ENCODE assay signal across 8 cellular contexts in genomic region chr17:82449136-82449882, GRCh38. TPM values are rescaled to one million over a fixed set of nuclear protein-coding genes. Genes with fewer than 3 reads are reported as not detected.
A peak's percentile ranks its signal among the peaks of the same experiment; 100 is the strongest.
DNase-seq lines count a peak whose midpoint lies in the region; ATAC-seq and TF ChIP-seq lines count a peak whose summit lies in the region.

No MANE protein-coding gene starts in this region.

- TF ChIP-seq CTCF in Calu3 (IDR thresholded peaks at IDR 0.05; ENCODE audit: unreplicated experiment) (no peak), Loucy (conservative IDR thresholded peaks at IDR 0.05; ENCODE audit: low read length) (peak; percentile 29; the same call in 1 of the 2 replicates), esophagus muscularis mucosa (IDR thresholded peaks at IDR 0.05) (no peak)

- peaks cover 38% of the 10 kb centered on the region for H3K36me3 Mint-ChIP-seq in Calu3 (ENCODE audit: insufficient read depth, unreplicated experiment)
- peaks cover 44% of the 10 kb centered on the region for H3K36me3 Mint-ChIP-seq in activated CD8-positive, alpha-beta memory T cell treated with anti-CD3 and anti-CD28 coated beads, Interleukin-2, amount 10 ng/mL, durations not matched to agents 7 days and 5 days

- H3K27ac Mint-ChIP-seq in Calu3 (ENCODE audit: unreplicated experiment) = no peak overlapping the region
- peak overlapping the region; percentile 95 for H3K27ac Mint-ChIP-seq in activated CD8-positive, alpha-beta memory T cell treated with anti-CD3 and anti-CD28 coated beads, Interleukin-2, amount 10 ng/mL, durations not matched to agents 7 days and 5 days

- H3K4me3 ChIP-seq in Loucy (ENCODE audit: low read length, poor library complexity, severe bottlenecking) (peak overlapping the region; percentile 89), esophagus muscularis mucosa (peak overlapping the region; percentile 73 to 97 (median 84)), skeletal muscle cell (ENCODE audit: low read depth, low read length) (peak overlapping the region; percentile 94)

- no peaks in the 10 kb centered on the region for H3K9me2 ChIP-seq in Loucy (replicated peaks; ENCODE audit: low read depth, low read length)

- 76% methylated on average over 21 of the region's 29 CpGs for WGBS in esophagus muscularis mucosa

- DNase-seq in Calu3 = no peak
- DNase-seq in activated CD8-positive, alpha-beta memory T cell treated with anti-CD3 and anti-CD28 coated beads, Interleukin-2, amount 10 ng/mL, durations not matched to agents 7 days and 5 days = peak; percentile 88
- DNase-seq in esophagus muscularis mucosa (ENCODE audit: extremely low spot score) = no peak
- DNase-seq in skeletal muscle cell (ENCODE audit: low read depth) = no peak
- DNase-seq in anterior cingulate cortex (lab: John Stamatoyannopoulos, UW) = no peak
- no peak for DNase-seq in cortex of kidney (lab: John Stamatoyannopoulos, UW)

- H3K27ac ChIP-seq in esophagus muscularis mucosa (replicated peaks in 1 of 4) = peak overlapping the region; percentile 84 to 97 (median 90)

- ATAC-seq in GM21526 (IDR thresholded peaks at IDR 0.05; ENCODE audit: low FRiP score, unreplicated experiment) = peak; percentile 54
- ATAC-seq in activated CD8-positive, alpha-beta memory T cell treated with anti-CD3 and anti-CD28 coated beads, Interleukin-2, amount 10 ng/mL, durations not matched to agents 7 days and 5 days = peak; percentile 38

- no peak for TF ChIP-seq EP300 in esophagus muscularis mucosa (IDR thresholded peaks at IDR 0.05)

- no peak for TF ChIP-seq POLR2A in esophagus muscularis mucosa (IDR thresholded peaks at IDR 0.05; ENCODE audit: low read depth)

- H3K4me1 ChIP-seq in Loucy (ENCODE audit: insufficient read depth, low read length, poor library complexity, severe bottlenecking) (peaks cover 28% of the 10 kb centered on the region), esophagus muscularis mucosa (peaks cover 13 to 49% (median 47%) of the 10 kb centered on the region in 4 donors)

- H3F3A ChIP-seq in Loucy (ENCODE audit: low read depth) = peaks cover 15% of the 10 kb centered on the region

- peak overlapping the region; percentile 99 for H3K9ac ChIP-seq in Loucy (ENCODE audit: low read depth, low read length, poor library complexity, severe bottlenecking)

- H3K4me2 ChIP-seq in Loucy (ENCODE audit: low read depth, low read length, poor library complexity, severe bottlenecking) = peak overlapping the region; percentile 80

- peaks cover 3% of the 10 kb centered on the region; the same call in 1 of the 2 replicates for H3K36me3 ChIP-seq in Loucy (ENCODE audit: insufficient read depth, low read length)
- H3K36me3 ChIP-seq in esophagus muscularis mucosa = peaks cover 0 to 31% (median 20%) of the 10 kb centered on the region in 4 donors

- H4K20me1 ChIP-seq in Loucy (ENCODE audit: insufficient read depth, low read length, poor library complexity, severe bottlenecking) = peaks cover 19% of the 10 kb centered on the region

- no peak overlapping the region for H2AFZ ChIP-seq in Loucy (ENCODE audit: low read length)

- no peaks in the 10 kb centered on the region for H3K27me3 Mint-ChIP-seq in Calu3 (ENCODE audit: unreplicated experiment)
- no peaks in the 10 kb centered on the region for H3K27me3 Mint-ChIP-seq in activated CD8-positive, alpha-beta memory T cell treated with anti-CD3 and anti-CD28 coated beads, Interleukin-2, amount 10 ng/mL, durations not matched to agents 7 days and 5 days

- CTCF ChIA-PET in Calu3 (lab: Charles Lee) = no interaction called here
- CTCF ChIA-PET in activated CD8-positive, alpha-beta memory T cell treated with anti-CD3 and anti-CD28 coated beads, Interleukin-2, amount 10 ng/mL, durations not matched to agents 7 days and 5 days (lab: Charles Lee) = interaction anchor here (0.9 to 1.5 kb wide), 8 partner anchors 8 to 104 kb away, joined by 3 to 12 read pairs (median 4); no protein-coding TSS in a partner anchor

- peaks cover 2% of the 10 kb centered on the region for H3K9me3 Mint-ChIP-seq in Calu3 (ENCODE audit: low read depth, unreplicated experiment)
- no peaks in the 10 kb centered on the region for H3K9me3 Mint-ChIP-seq in activated CD8-positive, alpha-beta memory T cell treated with anti-CD3 and anti-CD28 coated beads, Interleukin-2, amount 10 ng/mL, durations not matched to agents 7 days and 5 days (ENCODE audit: low read depth)

- peak overlapping the region; percentile 83 for H3K4me3 Mint-ChIP-seq in Calu3 (ENCODE audit: low read depth, unreplicated experiment)
- H3K4me3 Mint-ChIP-seq in activated CD8-positive, alpha-beta memory T cell treated with anti-CD3 and anti-CD28 coated beads, Interleukin-2, amount 10 ng/mL, durations not matched to agents 7 days and 5 days = peak overlapping the region; percentile 91

- intact Hi-C loops in Calu3 (cut with micrococcal nuclease; ENCODE audit: unreplicated experiment) (no loop called here), esophagus muscularis mucosa (cut with DNase I) (no loop called here)

- H3K9me3 ChIP-seq in Loucy (ENCODE audit: insufficient read depth, low read depth, low read length) = no peaks in the 10 kb centered on the region
- no peaks in the 10 kb centered on the region for H3K9me3 ChIP-seq in esophagus muscularis mucosa

- H3K79me2 ChIP-seq in Loucy (ENCODE audit: insufficient read depth, low read length) = peaks cover 63% of the 10 kb centered on the region

- no TSS peak for BruUV-seq in Calu3 (replicated peaks; lab: Mats Ljungman, UMichigan)

- H3K27me3 ChIP-seq in Loucy (ENCODE audit: insufficient read depth, low read length, poor library complexity, severe bottlenecking) (no peaks in the 10 kb centered on the region), esophagus muscularis mucosa (no peaks in the 10 kb centered on the region)

- peaks cover 7% of the 10 kb centered on the region for H3K4me1 Mint-ChIP-seq in Calu3 (ENCODE audit: low read depth, unreplicated experiment)
- H3K4me1 Mint-ChIP-seq in activated CD8-positive, alpha-beta memory T cell treated with anti-CD3 and anti-CD28 coated beads, Interleukin-2, amount 10 ng/mL, durations not matched to agents 7 days and 5 days = peaks cover 45% of the 10 kb centered on the region

RNA-seq across cellular contexts. Expression of gene CYBC1, which starts 1.2 kb away (rescaled TPM):
- total RNA-seq in Calu3 (2022) = 78.1 and 80.3 TPM in 2 replicates
- 100 to 1,000 TPM; 269 to 378 TPM for total RNA-seq in activated CD8-positive, alpha-beta memory T cell treated with anti-CD3 and anti-CD28 coated beads, Interleukin-2, amount 10 ng/mL, durations not matched to agents 7 days and 5 days
- 10 to 100 TPM; 40.7 to 78.3 (median 69.7) TPM for total RNA-seq in esophagus muscularis mucosa

RNA-seq across cellular contexts. Expression of gene NARF, which starts 9.2 kb away (rescaled TPM):
- 38.1 and 39.4 TPM in 2 replicates for total RNA-seq in Calu3 (2022)
- total RNA-seq in activated CD8-positive, alpha-beta memory T cell treated with anti-CD3 and anti-CD28 coated beads, Interleukin-2, amount 10 ng/mL, durations not matched to agents 7 days and 5 days = 100 to 1,000 TPM; 114 TPM
- 10 to 100 TPM; 26.2 to 30.9 (median 29.3) TPM for total RNA-seq in esophagus muscularis mucosa

RNA-seq across cellular contexts. Expression of gene OGFOD3, which starts 30.9 kb away (rescaled TPM):
- total RNA-seq in Calu3 (2022) (29.0 and 38.0 TPM in 2 replicates), esophagus muscularis mucosa (10 to 100 TPM; 21.6 to 35.3 (median 28.5) TPM)
- 10 to 100 TPM; 27.1 to 30.5 TPM for total RNA-seq in activated CD8-positive, alpha-beta memory T cell treated with anti-CD3 and anti-CD28 coated beads, Interleukin-2, amount 10 ng/mL, durations not matched to agents 7 days and 5 days

RNA-seq across cellular contexts. Expression of gene HEXD, which starts 31.2 kb away (rescaled TPM):
- total RNA-seq in Calu3 (2022) (30.7 and 36.0 TPM in 2 replicates), esophagus muscularis mucosa (10 to 100 TPM; 15.7 to 27.1 (median 20.6) TPM)
- total RNA-seq in activated CD8-positive, alpha-beta memory T cell treated with anti-CD3 and anti-CD28 coated beads, Interleukin-2, amount 10 ng/mL, durations not matched to agents 7 days and 5 days = 10 to 100 TPM; 50.5 to 72.5 TPM
